ENCODE assay signal across 8 cellular contexts in genomic region chr16:77211880-77212735, GRCh38. TPM values are rescaled to one million over a fixed set of nuclear protein-coding genes. Genes with fewer than 3 reads are reported as not detected.
DNase-seq lines count a peak whose midpoint lies in the region; ATAC-seq, FAIRE-seq and TF ChIP-seq lines count a peak whose summit lies in the region.

No MANE protein-coding gene starts in this region.

- no peaks in the 10 kb centered on the region for H3K9me3 ChIP-seq in WERI-Rb-1 (ENCODE audit: severe bottlenecking)
- H3K9me3 ChIP-seq in right lobe of liver, result no peaks in the 10 kb centered on the region

- peak; percentile 40 for ATAC-seq in GM18508 (IDR thresholded peaks at IDR 0.05; ENCODE audit: insufficient read depth, unreplicated experiment)
- ATAC-seq in HG02840 (IDR thresholded peaks at IDR 0.05; ENCODE audit: low FRiP score, unreplicated experiment), result peak; percentile 49
- peak; percentile 76 to 82 (median 78) for ATAC-seq in right lobe of liver

- peak overlapping the region; percentile 88 for H3K4me3 ChIP-seq in WERI-Rb-1 (ENCODE audit: low read depth, low read length)
- peak overlapping the region; percentile 52 for H3K4me3 ChIP-seq in bronchial epithelial cell (ENCODE audit: low read depth, low read length)
- H3K4me3 ChIP-seq in right lobe of liver, result peak overlapping the region; percentile 56 to 64 (median 62)

- H3K27ac ChIP-seq in WERI-Rb-1 (peak overlapping the region; percentile 97), right lobe of liver (peak overlapping the region; percentile 5 to 65 (median 51))

- intact Hi-C loops in right lobe of liver (cut with DNase I), result no loop called here

- H3K27me3 ChIP-seq in WERI-Rb-1 (ENCODE audit: insufficient read depth, low read depth, severe bottlenecking) (no peaks in the 10 kb centered on the region), bronchial epithelial cell (ENCODE audit: control insufficient read depth, insufficient read depth, low read length) (no peaks in the 10 kb centered on the region), right lobe of liver (no peaks in the 10 kb centered on the region)

- no peak for TF ChIP-seq POLR2A in right lobe of liver (IDR thresholded peaks at IDR 0.05)

- peak; percentile 43 for DNase-seq in NCI-H1694 treated with DMSO at 0.1 percent for 48 hours (lab: John Stamatoyannopoulos, UW)
- DNase-seq in WERI-Rb-1, result peak; percentile 95
- DNase-seq in bronchial epithelial cell (ENCODE audit: low read depth), result no peak
- peak in 2 of 3 donors; percentile 71 to 77 for DNase-seq in right lobe of liver
- peak; percentile 67 for DNase-seq in stimulated activated CD8-positive, alpha-beta memory T cell treated with anti-CD3 and anti-CD28 coated beads, Interleukin-12 subunit alpha, Interleukin-12 subunit beta, amount 100 ng/mL, for 4 hours (ENCODE audit: low read depth)
- DNase-seq in medulla oblongata (ENCODE audit: extremely low spot score), result no peak

- 7% methylated on average over 26 of the region's 66 CpGs for WGBS in right lobe of liver (ENCODE audit: insufficient coverage, low coverage, low lambda C conversion rate, missing lambda C conversion rate)

- TF ChIP-seq CTCF in WERI-Rb-1 (IDR thresholded peaks at IDR 0.05; ENCODE audit: low read depth, low read length) (no peak), bronchial epithelial cell (IDR thresholded peaks at IDR 0.05; ENCODE audit: insufficient read depth, low read length, severe bottlenecking) (no peak), right lobe of liver (IDR thresholded peaks at IDR 0.05) (no peak)

- H3K4me1 ChIP-seq in right lobe of liver, result peaks cover 0 to 4% (median 0%) of the 10 kb centered on the region in 4 donors

- FAIRE-seq in bronchial epithelial cell (lab: Jason Lieb, UNC), result no peak

- peaks cover 9% of the 10 kb centered on the region for H3K36me3 ChIP-seq in WERI-Rb-1
- H3K36me3 ChIP-seq in bronchial epithelial cell (ENCODE audit: control insufficient read depth, insufficient read depth, low read length), result no peaks in the 10 kb centered on the region
- H3K36me3 ChIP-seq in right lobe of liver, result no peaks in the 10 kb centered on the region

RNA-seq across cellular contexts. Expression of gene SYCE1L, which starts 12.9 kb away (rescaled TPM):
- 0.38 TPM in 1 of 2 replicates, not detected in the other for total RNA-seq in bronchial epithelial cell
- 1 to 10 TPM in 5 of 6 experiments, not detected in 1; 1.1 to 2.2 (median 1.4) TPM for total RNA-seq in right lobe of liver

RNA-seq across cellular contexts. Expression of gene MON1B, which starts 21.1 kb away (rescaled TPM):
- 6.8 and 9.2 TPM in 2 replicates for total RNA-seq in bronchial epithelial cell
- 10 to 100 TPM; 16.6 to 30.1 (median 27.3) TPM for total RNA-seq in right lobe of liver

Comparison
In these comparisons a context has a peak if more than half of its experiments do, and no peak if none do; other contexts are left out.
1. DNase-seq: peak in NCI-H1694 treated with DMSO at 0.1 percent for 48 hours (single experiment), WERI-Rb-1 (single experiment), right lobe of liver (2 of 3) and stimulated activated CD8-positive, alpha-beta memory T cell treated with anti-CD3 and anti-CD28 coated beads, Interleukin-12 subunit alpha, Interleukin-12 subunit beta, amount 100 ng/mL, for 4 hours (single experiment); none in bronchial epithelial cell (single experiment) and medulla oblongata (single experiment).
2. Peak in every context shown above with its lines, with median percentiles within 50 percentile points of each other: ATAC-seq and H3K4me3 ChIP-seq.